10 cellular contexts compared by ENCODE assay signal in genomic region chr1:224623310-224623714, GRCh38. TPM values are rescaled to one million over a fixed set of nuclear protein-coding genes. Genes with fewer than 3 reads are reported as not detected.
DNase-seq lines count a peak whose midpoint lies in the region; ATAC-seq and TF ChIP-seq lines count a peak whose summit lies in the region.
"Had no signal": no experiment of that assay in that cellular context is flagged by ENCODE, and none has a peak within 500 bp of the region (broad histone marks: within the 10 kb centered on the region; RNA-seq: fewer than 3 reads in every experiment).

No MANE protein-coding gene starts in this region.

- POLR2A ChIA-PET in naive thymus-derived CD8-positive, alpha-beta T cell (lab: Charles Lee) = no interaction called here

- peak overlapping the region; percentile 43 for H3K4me3 Mint-ChIP-seq in activated naive CD8-positive, alpha-beta T cell treated with anti-CD3 and anti-CD28 coated beads, Interleukin-2, amount 50 U/mL, for 24 hours
- peak overlapping the region in 9 of 10 donors; percentile 4 to 80 (median 71) for H3K4me3 Mint-ChIP-seq in naive thymus-derived CD8-positive, alpha-beta T cell
- no peak overlapping the region for H3K4me3 Mint-ChIP-seq in stimulated activated naive B cell treated with anti-CD40 and anti-IgM and Interleukin-4, amounts not matched to agents 10 μg/mL and 1 μg/mL and 100 μg/mL, for 72 hours
- H3K4me3 Mint-ChIP-seq: dendritic cell treated with granulocyte-macrophage colony-stimulating factor and Interleukin-4, amounts not matched to agents 40 ng/mL and 50 ng/mL, for 4 days had no signal

- H3K9me3 ChIP-seq in MM.1S (replicated peaks; ENCODE audit: insufficient read depth, low read length) (no peaks in the 10 kb centered on the region), psoas muscle (no peaks in the 10 kb centered on the region)
- H3K9me3 ChIP-seq: right lobe of liver had no signal

- intact Hi-C loops in psoas muscle (cut with DNase I) = no loop called here

- H3K4me1 ChIP-seq in MM.1S (ENCODE audit: low read length) = peaks cover 35% of the 10 kb centered on the region
- no peaks in the 10 kb centered on the region for H3K4me1 ChIP-seq in psoas muscle
- H3K4me1 ChIP-seq: right lobe of liver had no signal

- H3K36me3 Mint-ChIP-seq in activated naive CD8-positive, alpha-beta T cell treated with anti-CD3 and anti-CD28 coated beads, Interleukin-2, amount 50 U/mL, for 24 hours (ENCODE audit: low read depth) = peaks cover 2% of the 10 kb centered on the region
- peaks cover 2 to 12% (median 3%) of the 10 kb centered on the region in 3 donors for H3K36me3 Mint-ChIP-seq in naive thymus-derived CD8-positive, alpha-beta T cell
- peaks cover 0 to 3% of the 10 kb centered on the region in 2 donors for H3K36me3 Mint-ChIP-seq in stimulated activated naive B cell treated with anti-CD40 and anti-IgM and Interleukin-4, amounts not matched to agents 10 μg/mL and 1 μg/mL and 100 μg/mL, for 72 hours

- H3K9me3 Mint-ChIP-seq in activated naive CD8-positive, alpha-beta T cell treated with anti-CD3 and anti-CD28 coated beads, Interleukin-2, amount 50 U/mL, for 24 hours = peaks cover 8% of the 10 kb centered on the region
- H3K9me3 Mint-ChIP-seq in naive thymus-derived CD8-positive, alpha-beta T cell = peaks cover 0 to 22% (median 15%) of the 10 kb centered on the region in 9 donors
- H3K9me3 Mint-ChIP-seq in stimulated activated naive B cell treated with anti-CD40 and anti-IgM and Interleukin-4, amounts not matched to agents 10 μg/mL and 1 μg/mL and 100 μg/mL, for 72 hours = peaks cover 10 to 12% of the 10 kb centered on the region in 2 donors
- H3K9me3 Mint-ChIP-seq: dendritic cell treated with granulocyte-macrophage colony-stimulating factor and Interleukin-4, amounts not matched to agents 40 ng/mL and 50 ng/mL, for 4 days had no signal

- TF ChIP-seq CTCF in MM.1S (IDR thresholded peaks at IDR 0.05; ENCODE audit: low read length) (no peak), psoas muscle (IDR thresholded peaks at IDR 0.05) (no peak)

- peak overlapping the region; percentile 91 for H3K27ac ChIP-seq in MM.1S (ENCODE audit: low read length)
- H3K27ac ChIP-seq in psoas muscle = no peak overlapping the region
- H3K27ac ChIP-seq: right lobe of liver had no signal

- 63 to 71% (median 64%) methylated on average over 5 of the region's 5 CpGs for WGBS in psoas muscle, 3 donors

- H3F3A ChIP-seq in MM.1S (ENCODE audit: insufficient read depth, low read length) = peaks cover 10% of the 10 kb centered on the region; the same call in 1 of the 2 replicates

- DNase-seq in EL (peak; percentile 84), MM.1S (no peak), psoas muscle (no peak), cerebellar cortex (ENCODE audit: low spot score) (no peak)
- no peak for DNase-seq in activated naive CD8-positive, alpha-beta T cell treated with anti-CD3 and anti-CD28 coated beads, Interleukin-2, amount 50 U/mL, for 24 hours
- DNase-seq in naive thymus-derived CD8-positive, alpha-beta T cell = no peak
- DNase-seq in stimulated activated naive B cell treated with anti-CD40 and anti-IgM and Interleukin-4, amounts not matched to agents 10 μg/mL and 1 μg/mL and 100 μg/mL, for 72 hours = no peak
- DNase-seq: right lobe of liver had no signal

- H3K36me3 ChIP-seq in MM.1S (replicated peaks; ENCODE audit: insufficient read depth, low read length) (no peaks in the 10 kb centered on the region), psoas muscle (ENCODE audit: insufficient read depth in 1 of 2, low read depth in 1 of 2) (no peaks in the 10 kb centered on the region)
- H3K36me3 ChIP-seq: right lobe of liver had no signal

- no peaks in the 10 kb centered on the region for H3K9me2 ChIP-seq in MM.1S (replicated peaks; ENCODE audit: insufficient read depth, low read length)

- H2AFZ ChIP-seq in MM.1S (ENCODE audit: low read length) = peak overlapping the region; percentile 20; the same call in 1 of the 2 replicates

- H4K20me1 ChIP-seq in MM.1S (ENCODE audit: insufficient read depth, low read length) = no peaks in the 10 kb centered on the region

- H3K27me3 ChIP-seq in MM.1S (replicated peaks; ENCODE audit: insufficient read depth, low read length) = no peaks in the 10 kb centered on the region
- H3K27me3 ChIP-seq in psoas muscle (ENCODE audit: insufficient read depth in 3 of 3, low read length in 2 of 3) = peaks cover 0 to 24% (median 5%) of the 10 kb centered on the region in 3 donors

- H3K4me3 ChIP-seq in MM.1S (ENCODE audit: low read length) (no peak overlapping the region), psoas muscle (no peak overlapping the region)
- H3K4me3 ChIP-seq: right lobe of liver had no signal

- peaks cover 26% of the 10 kb centered on the region for H3K4me1 Mint-ChIP-seq in activated naive CD8-positive, alpha-beta T cell treated with anti-CD3 and anti-CD28 coated beads, Interleukin-2, amount 50 U/mL, for 24 hours
- H3K4me1 Mint-ChIP-seq in naive thymus-derived CD8-positive, alpha-beta T cell = peaks cover 24 to 31% (median 29%) of the 10 kb centered on the region in 4 donors
- H3K4me1 Mint-ChIP-seq in stimulated activated naive B cell treated with anti-CD40 and anti-IgM and Interleukin-4, amounts not matched to agents 10 μg/mL and 1 μg/mL and 100 μg/mL, for 72 hours = peaks cover 0 to 6% of the 10 kb centered on the region in 2 donors

- H3K27ac Mint-ChIP-seq in activated naive CD8-positive, alpha-beta T cell treated with anti-CD3 and anti-CD28 coated beads, Interleukin-2, amount 50 U/mL, for 24 hours = peak overlapping the region; percentile 65
- H3K27ac Mint-ChIP-seq in naive thymus-derived CD8-positive, alpha-beta T cell = peak overlapping the region; percentile 77 to 98 (median 93)
- no peak overlapping the region for H3K27ac Mint-ChIP-seq in stimulated activated naive B cell treated with anti-CD40 and anti-IgM and Interleukin-4, amounts not matched to agents 10 μg/mL and 1 μg/mL and 100 μg/mL, for 72 hours
- H3K27ac Mint-ChIP-seq: dendritic cell treated with granulocyte-macrophage colony-stimulating factor and Interleukin-4, amounts not matched to agents 40 ng/mL and 50 ng/mL, for 4 days had no signal

- H3K79me2 ChIP-seq in MM.1S (ENCODE audit: low read length) = no peaks in the 10 kb centered on the region

- peak overlapping the region; percentile 55 for H3K4me2 ChIP-seq in MM.1S (ENCODE audit: low read depth, low read length)

- ATAC-seq in activated naive CD8-positive, alpha-beta T cell treated with anti-CD3 and anti-CD28 coated beads, Interleukin-2, amount 50 U/mL, for 24 hours = peak; percentile 51
- peak in 1 of 2 donors; percentile 11 for ATAC-seq in naive thymus-derived CD8-positive, alpha-beta T cell
- ATAC-seq in psoas muscle (no peak), GM21360 (IDR thresholded peaks at IDR 0.05; ENCODE audit: unreplicated experiment) (no peak)
- no peak for ATAC-seq in stimulated activated naive B cell treated with anti-CD40 and anti-IgM and Interleukin-4, amounts not matched to agents 10 μg/mL and 1 μg/mL and 100 μg/mL, for 72 hours (replicated peaks)

- peak overlapping the region; percentile 69 for H3K9ac ChIP-seq in MM.1S (ENCODE audit: low read length)

- H3K27me3 Mint-ChIP-seq in activated naive CD8-positive, alpha-beta T cell treated with anti-CD3 and anti-CD28 coated beads, Interleukin-2, amount 50 U/mL, for 24 hours = peaks cover 47% of the 10 kb centered on the region
- H3K27me3 Mint-ChIP-seq in naive thymus-derived CD8-positive, alpha-beta T cell = peaks cover 17 to 57% (median 38%) of the 10 kb centered on the region in 5 donors
- peaks cover 43 to 47% of the 10 kb centered on the region in 2 donors for H3K27me3 Mint-ChIP-seq in stimulated activated naive B cell treated with anti-CD40 and anti-IgM and Interleukin-4, amounts not matched to agents 10 μg/mL and 1 μg/mL and 100 μg/mL, for 72 hours

RNA-seq across cellular contexts. Expression of gene CNIH3, which starts 7.2 kb away (rescaled TPM):
- total RNA-seq in naive thymus-derived CD8-positive, alpha-beta T cell = 1 to 10 TPM; 2.8 to 3.6 TPM
- polyA plus RNA-seq in naive thymus-derived CD8-positive, alpha-beta T cell = 1 to 10 TPM in 2 of 3 donors, under 1 TPM in 1; 0.98 to 1.5 (median 1.1) TPM
- total RNA-seq in psoas muscle = 1 to 10 TPM in 3 of 4 donors, under 1 TPM in 1; 0.46 to 1.9 (median 1.3) TPM
- 1 to 10 TPM in 1 of 3 donors, under 1 TPM in 2; 0.39 to 1.8 (median 0.42) TPM for polyA plus RNA-seq in psoas muscle

Comparison
In these comparisons a context has a peak if more than half of its experiments do, and no peak if none do; other contexts are left out.
1. H3K4me3 Mint-ChIP-seq: peak in activated naive CD8-positive, alpha-beta T cell treated with anti-CD3 and anti-CD28 coated beads, Interleukin-2, amount 50 U/mL, for 24 hours (single experiment) and naive thymus-derived CD8-positive, alpha-beta T cell (9 of 10); none in stimulated activated naive B cell treated with anti-CD40 and anti-IgM and Interleukin-4, amounts not matched to agents 10 μg/mL and 1 μg/mL and 100 μg/mL, for 72 hours (0 of 2).